ENCODE assay signal across 1 cellular context in the genomic region with DNA sequence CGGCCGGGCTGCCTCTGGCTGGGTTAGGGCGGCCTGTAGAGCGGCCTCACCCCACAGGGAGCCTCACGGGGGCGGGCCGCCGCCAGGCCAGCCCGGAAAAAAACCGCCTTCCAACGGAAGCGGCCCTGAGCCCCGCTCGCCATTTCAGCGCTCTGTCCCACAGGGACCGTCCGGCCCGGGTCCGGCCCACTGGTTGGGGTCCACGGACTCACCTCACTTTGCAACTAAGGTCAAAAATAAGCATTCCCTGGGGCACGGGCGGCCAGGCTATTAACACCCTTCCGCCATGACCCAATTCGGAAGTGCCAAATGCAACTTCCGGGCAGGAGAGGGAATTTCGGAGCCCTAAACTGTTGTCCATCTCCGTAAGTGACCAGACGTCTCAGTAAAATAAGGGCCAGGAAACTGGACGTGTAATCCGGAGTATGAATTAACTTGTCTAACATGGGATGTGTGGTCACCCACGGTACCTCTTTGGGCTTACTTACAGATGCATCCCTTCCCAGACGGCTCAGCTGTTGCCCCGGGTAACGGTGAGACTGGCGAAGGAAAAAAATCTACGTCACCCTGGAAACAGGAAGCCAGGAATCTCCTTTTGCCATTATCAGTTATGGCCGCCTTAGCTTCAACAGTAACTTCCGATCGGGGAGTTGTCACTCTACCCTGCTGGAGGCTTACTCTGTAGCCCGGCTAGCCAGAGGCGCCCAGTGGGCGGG.
TF ChIP-seq lines count a peak whose summit lies in the region.

A gene with protein sequence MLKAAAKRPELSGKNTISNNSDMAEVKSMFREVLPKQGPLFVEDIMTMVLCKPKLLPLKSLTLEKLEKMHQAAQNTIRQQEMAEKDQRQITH (minus strand): TSS at position 548 of the 716 bp plus-strand sequence. CDS start 1,023 bp downstream, outside the sequence.

TF ChIP-seq in GM12878, 131 proteins besides CTCF, POLR2A, EP300 and RAD21 (continued from another document):
- TF ChIP-seq SPI1 (IDR thresholded peaks at IDR 0.05; ENCODE audit: borderline replicate concordance, insufficient read depth, low read depth, low read length) (peak; percentile 79), RUNX3 (IDR thresholded peaks at IDR 0.05; ENCODE audit: low read length) (peak; percentile 52), ZNF24 (IDR thresholded peaks at IDR 0.05) (no peak), TCF7 (IDR thresholded peaks at IDR 0.05; ENCODE audit: borderline replicate concordance) (no peak), POU2F2 (IDR thresholded peaks at IDR 0.05; ENCODE audit: borderline replicate concordance, low read depth, low read length) (peak; percentile 59; the same call in 2 of the 3 replicates), RAD51 (IDR thresholded peaks at IDR 0.05) (peak; percentile 29; the same call in 1 of the 2 replicates), TAF1 (IDR thresholded peaks at IDR 0.05; ENCODE audit: borderline replicate concordance, low read depth, low read length) (peak; percentile 64), SIN3A (IDR thresholded peaks at IDR 0.05; ENCODE audit: low read depth, low read length) (no peak), SP1 (IDR thresholded peaks at IDR 0.05; ENCODE audit: low read depth, low read length) (peak; percentile 37), TCF12 (IDR thresholded peaks at IDR 0.05; ENCODE audit: low read depth, low read length) (0 out of 2 replicates have a peak, but pooled peaks have one; percentile 10), MTA3 (IDR thresholded peaks at IDR 0.05; ENCODE audit: borderline replicate concordance, low read length) (no peak), POLR2AphosphoS5 (IDR thresholded peaks at IDR 0.05; ENCODE audit: low read length) (peak; percentile 93), EED (IDR thresholded peaks at IDR 0.05; ENCODE audit: low read depth) (0 out of 2 replicates have a peak, but pooled peaks have one; percentile 61), STAT1 (conservative IDR thresholded peaks at IDR 0.05) (no peak; the same call in 1 of the 2 replicates), SRF (IDR thresholded peaks at IDR 0.05; ENCODE audit: low read depth in 2 of 2, low read length in 2 of 2) (peak; percentile 94 to 97), CBX5 (IDR thresholded peaks at IDR 0.05; ENCODE audit: low read depth) (no peak), BHLHE40 (IDR thresholded peaks at IDR 0.05; ENCODE audit: borderline replicate concordance in 1 of 2, low read depth in 2 of 2, low read length in 1 of 2) (peak in 1 of 2 experiments; percentile 69; a peak in 3 of 4 replicates), ATF7 (IDR thresholded peaks at IDR 0.05; ENCODE audit: low read depth) (peak; percentile 94), RBBP5 (conservative IDR thresholded peaks at IDR 0.05) (no peak), NR2F1 (conservative IDR thresholded peaks at IDR 0.05) (peak; percentile 77), YBX1 (IDR thresholded peaks at IDR 0.05) (no peak), ZNF207 (IDR thresholded peaks at IDR 0.05; ENCODE audit: borderline replicate concordance) (peak; percentile 90; the same call in 1 of the 2 replicates)
- TF ChIP-seq, protein P1, sequence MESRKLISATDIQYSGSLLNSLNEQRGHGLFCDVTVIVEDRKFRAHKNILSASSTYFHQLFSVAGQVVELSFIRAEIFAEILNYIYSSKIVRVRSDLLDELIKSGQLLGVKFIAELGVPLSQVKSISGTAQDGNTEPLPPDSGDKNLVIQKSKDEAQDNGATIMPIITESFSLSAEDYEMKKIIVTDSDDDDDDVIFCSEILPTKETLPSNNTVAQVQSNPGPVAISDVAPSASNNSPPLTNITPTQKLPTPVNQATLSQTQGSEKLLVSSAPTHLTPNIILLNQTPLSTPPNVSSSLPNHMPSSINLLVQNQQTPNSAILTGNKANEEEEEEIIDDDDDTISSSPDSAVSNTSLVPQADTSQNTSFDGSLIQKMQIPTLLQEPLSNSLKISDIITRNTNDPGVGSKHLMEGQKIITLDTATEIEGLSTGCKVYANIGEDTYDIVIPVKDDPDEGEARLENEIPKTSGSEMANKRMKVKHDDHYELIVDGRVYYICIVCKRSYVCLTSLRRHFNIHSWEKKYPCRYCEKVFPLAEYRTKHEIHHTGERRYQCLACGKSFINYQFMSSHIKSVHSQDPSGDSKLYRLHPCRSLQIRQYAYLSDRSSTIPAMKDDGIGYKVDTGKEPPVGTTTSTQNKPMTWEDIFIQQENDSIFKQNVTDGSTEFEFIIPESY (IDR thresholded peaks at IDR 0.05): 0 out of 2 replicates have a peak, but pooled peaks have one; percentile 34
- TF ChIP-seq, protein P2, sequence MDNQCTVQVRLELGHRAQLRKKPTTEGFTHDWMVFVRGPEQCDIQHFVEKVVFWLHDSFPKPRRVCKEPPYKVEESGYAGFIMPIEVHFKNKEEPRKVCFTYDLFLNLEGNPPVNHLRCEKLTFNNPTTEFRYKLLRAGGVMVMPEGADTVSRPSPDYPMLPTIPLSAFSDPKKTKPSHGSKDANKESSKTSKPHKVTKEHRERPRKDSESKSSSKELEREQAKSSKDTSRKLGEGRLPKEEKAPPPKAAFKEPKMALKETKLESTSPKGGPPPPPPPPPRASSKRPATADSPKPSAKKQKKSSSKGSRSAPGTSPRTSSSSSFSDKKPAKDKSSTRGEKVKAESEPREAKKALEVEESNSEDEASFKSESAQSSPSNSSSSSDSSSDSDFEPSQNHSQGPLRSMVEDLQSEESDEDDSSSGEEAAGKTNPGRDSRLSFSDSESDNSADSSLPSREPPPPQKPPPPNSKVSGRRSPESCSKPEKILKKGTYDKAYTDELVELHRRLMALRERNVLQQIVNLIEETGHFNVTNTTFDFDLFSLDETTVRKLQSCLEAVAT (IDR thresholded peaks at IDR 0.05): peak; percentile 84
- TF ChIP-seq, protein P3, sequence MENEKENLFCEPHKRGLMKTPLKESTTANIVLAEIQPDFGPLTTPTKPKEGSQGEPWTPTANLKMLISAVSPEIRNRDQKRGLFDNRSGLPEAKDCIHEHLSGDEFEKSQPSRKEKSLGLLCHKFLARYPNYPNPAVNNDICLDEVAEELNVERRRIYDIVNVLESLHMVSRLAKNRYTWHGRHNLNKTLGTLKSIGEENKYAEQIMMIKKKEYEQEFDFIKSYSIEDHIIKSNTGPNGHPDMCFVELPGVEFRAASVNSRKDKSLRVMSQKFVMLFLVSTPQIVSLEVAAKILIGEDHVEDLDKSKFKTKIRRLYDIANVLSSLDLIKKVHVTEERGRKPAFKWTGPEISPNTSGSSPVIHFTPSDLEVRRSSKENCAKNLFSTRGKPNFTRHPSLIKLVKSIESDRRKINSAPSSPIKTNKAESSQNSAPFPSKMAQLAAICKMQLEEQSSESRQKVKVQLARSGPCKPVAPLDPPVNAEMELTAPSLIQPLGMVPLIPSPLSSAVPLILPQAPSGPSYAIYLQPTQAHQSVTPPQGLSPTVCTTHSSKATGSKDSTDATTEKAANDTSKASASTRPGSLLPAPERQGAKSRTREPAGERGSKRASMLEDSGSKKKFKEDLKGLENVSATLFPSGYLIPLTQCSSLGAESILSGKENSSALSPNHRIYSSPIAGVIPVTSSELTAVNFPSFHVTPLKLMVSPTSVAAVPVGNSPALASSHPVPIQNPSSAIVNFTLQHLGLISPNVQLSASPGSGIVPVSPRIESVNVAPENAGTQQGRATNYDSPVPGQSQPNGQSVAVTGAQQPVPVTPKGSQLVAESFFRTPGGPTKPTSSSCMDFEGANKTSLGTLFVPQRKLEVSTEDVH (IDR thresholded peaks at IDR 0.05; ENCODE audit: low read depth, partially characterized antibody): peak; percentile 67
- TF ChIP-seq, protein P4, sequence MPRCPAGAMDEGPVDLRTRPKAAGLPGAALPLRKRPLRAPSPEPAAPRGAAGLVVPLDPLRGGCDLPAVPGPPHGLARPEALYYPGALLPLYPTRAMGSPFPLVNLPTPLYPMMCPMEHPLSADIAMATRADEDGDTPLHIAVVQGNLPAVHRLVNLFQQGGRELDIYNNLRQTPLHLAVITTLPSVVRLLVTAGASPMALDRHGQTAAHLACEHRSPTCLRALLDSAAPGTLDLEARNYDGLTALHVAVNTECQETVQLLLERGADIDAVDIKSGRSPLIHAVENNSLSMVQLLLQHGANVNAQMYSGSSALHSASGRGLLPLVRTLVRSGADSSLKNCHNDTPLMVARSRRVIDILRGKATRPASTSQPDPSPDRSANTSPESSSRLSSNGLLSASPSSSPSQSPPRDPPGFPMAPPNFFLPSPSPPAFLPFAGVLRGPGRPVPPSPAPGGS (IDR thresholded peaks at IDR 0.05; ENCODE audit: borderline replicate concordance, insufficient read depth, low read depth, low read length, poor library complexity, severe bottlenecking): no peak
- TF ChIP-seq, protein P5, sequence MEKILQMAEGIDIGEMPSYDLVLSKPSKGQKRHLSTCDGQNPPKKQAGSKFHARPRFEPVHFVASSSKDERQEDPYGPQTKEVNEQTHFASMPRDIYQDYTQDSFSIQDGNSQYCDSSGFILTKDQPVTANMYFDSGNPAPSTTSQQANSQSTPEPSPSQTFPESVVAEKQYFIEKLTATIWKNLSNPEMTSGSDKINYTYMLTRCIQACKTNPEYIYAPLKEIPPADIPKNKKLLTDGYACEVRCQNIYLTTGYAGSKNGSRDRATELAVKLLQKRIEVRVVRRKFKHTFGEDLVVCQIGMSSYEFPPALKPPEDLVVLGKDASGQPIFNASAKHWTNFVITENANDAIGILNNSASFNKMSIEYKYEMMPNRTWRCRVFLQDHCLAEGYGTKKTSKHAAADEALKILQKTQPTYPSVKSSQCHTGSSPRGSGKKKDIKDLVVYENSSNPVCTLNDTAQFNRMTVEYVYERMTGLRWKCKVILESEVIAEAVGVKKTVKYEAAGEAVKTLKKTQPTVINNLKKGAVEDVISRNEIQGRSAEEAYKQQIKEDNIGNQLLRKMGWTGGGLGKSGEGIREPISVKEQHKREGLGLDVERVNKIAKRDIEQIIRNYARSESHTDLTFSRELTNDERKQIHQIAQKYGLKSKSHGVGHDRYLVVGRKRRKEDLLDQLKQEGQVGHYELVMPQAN (conservative IDR thresholded peaks at IDR 0.05): peak; percentile 93
- TF ChIP-seq, protein P6, sequence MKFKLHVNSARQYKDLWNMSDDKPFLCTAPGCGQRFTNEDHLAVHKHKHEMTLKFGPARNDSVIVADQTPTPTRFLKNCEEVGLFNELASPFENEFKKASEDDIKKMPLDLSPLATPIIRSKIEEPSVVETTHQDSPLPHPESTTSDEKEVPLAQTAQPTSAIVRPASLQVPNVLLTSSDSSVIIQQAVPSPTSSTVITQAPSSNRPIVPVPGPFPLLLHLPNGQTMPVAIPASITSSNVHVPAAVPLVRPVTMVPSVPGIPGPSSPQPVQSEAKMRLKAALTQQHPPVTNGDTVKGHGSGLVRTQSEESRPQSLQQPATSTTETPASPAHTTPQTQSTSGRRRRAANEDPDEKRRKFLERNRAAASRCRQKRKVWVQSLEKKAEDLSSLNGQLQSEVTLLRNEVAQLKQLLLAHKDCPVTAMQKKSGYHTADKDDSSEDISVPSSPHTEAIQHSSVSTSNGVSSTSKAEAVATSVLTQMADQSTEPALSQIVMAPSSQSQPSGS (IDR thresholded peaks at IDR 0.05; ENCODE audit: low read length): 0 out of 2 replicates have a peak, but pooled peaks have one; percentile 22
- TF ChIP-seq, protein P7, sequence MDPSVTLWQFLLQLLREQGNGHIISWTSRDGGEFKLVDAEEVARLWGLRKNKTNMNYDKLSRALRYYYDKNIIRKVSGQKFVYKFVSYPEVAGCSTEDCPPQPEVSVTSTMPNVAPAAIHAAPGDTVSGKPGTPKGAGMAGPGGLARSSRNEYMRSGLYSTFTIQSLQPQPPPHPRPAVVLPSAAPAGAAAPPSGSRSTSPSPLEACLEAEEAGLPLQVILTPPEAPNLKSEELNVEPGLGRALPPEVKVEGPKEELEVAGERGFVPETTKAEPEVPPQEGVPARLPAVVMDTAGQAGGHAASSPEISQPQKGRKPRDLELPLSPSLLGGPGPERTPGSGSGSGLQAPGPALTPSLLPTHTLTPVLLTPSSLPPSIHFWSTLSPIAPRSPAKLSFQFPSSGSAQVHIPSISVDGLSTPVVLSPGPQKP (IDR thresholded peaks at IDR 0.05; ENCODE audit: low read depth, low read length): peak; percentile 93
- TF ChIP-seq, protein P8, sequence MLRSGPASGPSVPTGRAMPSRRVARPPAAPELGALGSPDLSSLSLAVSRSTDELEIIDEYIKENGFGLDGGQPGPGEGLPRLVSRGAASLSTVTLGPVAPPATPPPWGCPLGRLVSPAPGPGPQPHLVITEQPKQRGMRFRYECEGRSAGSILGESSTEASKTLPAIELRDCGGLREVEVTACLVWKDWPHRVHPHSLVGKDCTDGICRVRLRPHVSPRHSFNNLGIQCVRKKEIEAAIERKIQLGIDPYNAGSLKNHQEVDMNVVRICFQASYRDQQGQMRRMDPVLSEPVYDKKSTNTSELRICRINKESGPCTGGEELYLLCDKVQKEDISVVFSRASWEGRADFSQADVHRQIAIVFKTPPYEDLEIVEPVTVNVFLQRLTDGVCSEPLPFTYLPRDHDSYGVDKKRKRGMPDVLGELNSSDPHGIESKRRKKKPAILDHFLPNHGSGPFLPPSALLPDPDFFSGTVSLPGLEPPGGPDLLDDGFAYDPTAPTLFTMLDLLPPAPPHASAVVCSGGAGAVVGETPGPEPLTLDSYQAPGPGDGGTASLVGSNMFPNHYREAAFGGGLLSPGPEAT (IDR thresholded peaks at IDR 0.05; ENCODE audit: low read depth): peak; percentile 90
